ENCODE assay signal across 19 cellular contexts in genomic region chr1:203189951-203190352, GRCh38. TPM values are rescaled to one million over a fixed set of nuclear protein-coding genes. Genes with fewer than 3 reads are reported as not detected.
DNase-seq lines count a peak whose midpoint lies in the region; ATAC-seq and TF ChIP-seq lines count a peak whose summit lies in the region.
"Had no signal": no experiment of that assay in that cellular context is flagged by ENCODE, and none has a peak within 500 bp of the region (broad histone marks: within the 10 kb centered on the region; RNA-seq: fewer than 3 reads in every experiment).

No MANE protein-coding gene starts in this region.

- H3K56ac ChIP-seq in IMR-90 (ENCODE audit: extremely low read depth, insufficient read depth, low read length) = no peak overlapping the region

- no peak overlapping the region; the same call in 1 of the 2 replicates for H4K91ac ChIP-seq in IMR-90 (ENCODE audit: insufficient read depth, low read depth, low read length)

- TF ChIP-seq POLR2A in IMR-90 (IDR thresholded peaks at IDR 0.05; ENCODE audit: low read depth, low read length) = no peak

- H3K36me3 Mint-ChIP-seq in activated CD4-positive, alpha-beta T cell treated with anti-CD3 and anti-CD28 coated beads, Interleukin-2, amount 10 ng/mL, durations not matched to agents 24 days and 14 days (ENCODE audit: low read depth) = no peaks in the 10 kb centered on the region

- 47% methylated on average over 2 of the region's 7 CpGs; no CpG with 5 or more reads in 1 of the 2 experiments for WGBS in IMR-90 (ENCODE audit: extremely low coverage in 2 of 2, insufficient read length in 1 of 2), 2 experiments

- H2AK9ac ChIP-seq in IMR-90 (replicated peaks; ENCODE audit: low read depth, low read length, poor library complexity) = no peak overlapping the region

- in situ Hi-C loops in IMR-90 (cut with MboI; ENCODE audit: low sequenced_read_pairs) = no loop called here

- H3K27me3 Mint-ChIP-seq in activated CD4-positive, alpha-beta T cell treated with anti-CD3 and anti-CD28 coated beads, Interleukin-2, amount 10 ng/mL, durations not matched to agents 24 days and 14 days = peaks cover 23% of the 10 kb centered on the region

- H2AFZ ChIP-seq in IMR-90 (replicated peaks; ENCODE audit: low read length, poor library complexity) = no peak overlapping the region

- no peak for TF ChIP-seq CTCF in IMR-90 (conservative IDR thresholded peaks at IDR 0.05; ENCODE audit: low read depth, low read length)

- H3K9me1 ChIP-seq in IMR-90 (ENCODE audit: insufficient read depth, low read length) = no peaks in the 10 kb centered on the region

- no peak overlapping the region for H3K4me3 ChIP-seq in IMR-90 (ENCODE audit: insufficient read depth, low read depth, low read length)
- H3K4me3 ChIP-seq: vagina had no signal

- no peaks in the 10 kb centered on the region for H4K20me1 ChIP-seq in IMR-90 (ENCODE audit: insufficient read depth, low read length)

- no peak overlapping the region for H3K4me3 Mint-ChIP-seq in activated CD4-positive, alpha-beta T cell treated with anti-CD3 and anti-CD28 coated beads, Interleukin-2, amount 10 ng/mL, durations not matched to agents 24 days and 14 days
- H3K4me3 Mint-ChIP-seq: activated T-helper 17 cell treated with anti-CD3 and anti-CD28 coated beads, Interleukin-2, amount 50 U/mL, for 72 hours; stimulated activated naive CD8-positive, alpha-beta T cell treated with anti-CD3 and anti-CD28 coated beads, Interleukin-15, Interleukin-2, amounts not matched to agents 100 ng/mL and 50 ng/mL, for 24 hours had no signal

- ATAC-seq in IMR-90 (ENCODE audit: low read depth) (peak; percentile 75), HG02610 (IDR thresholded peaks at IDR 0.05; ENCODE audit: unreplicated experiment) (no peak)
- ATAC-seq: activated T-helper 17 cell treated with anti-CD3 and anti-CD28 coated beads, Interleukin-2, amount 50 U/mL, for 72 hours had no signal

- H4K5ac ChIP-seq in IMR-90 (ENCODE audit: low read depth, low read length) = no peak overlapping the region

- dilution Hi-C loops in IMR-90 (cut with HindIII; ENCODE audit: low sequenced_read_pairs, unreplicated experiment) = no loop called here

- H3K4ac ChIP-seq in IMR-90 (ENCODE audit: low read depth, low read length) = no peak overlapping the region

- H4K8ac ChIP-seq in IMR-90 (ENCODE audit: low read depth in 2 of 2, low read length in 2 of 2) = no peak overlapping the region

- no peak overlapping the region for H3K27ac Mint-ChIP-seq in activated CD4-positive, alpha-beta T cell treated with anti-CD3 and anti-CD28 coated beads, Interleukin-2, amount 10 ng/mL, durations not matched to agents 24 days and 14 days
- H3K27ac Mint-ChIP-seq: activated T-helper 17 cell treated with anti-CD3 and anti-CD28 coated beads, Interleukin-2, amount 50 U/mL, for 72 hours; stimulated activated naive CD8-positive, alpha-beta T cell treated with anti-CD3 and anti-CD28 coated beads, Interleukin-15, Interleukin-2, amounts not matched to agents 100 ng/mL and 50 ng/mL, for 24 hours had no signal

- H3K4me1 Mint-ChIP-seq in activated CD4-positive, alpha-beta T cell treated with anti-CD3 and anti-CD28 coated beads, Interleukin-2, amount 10 ng/mL, durations not matched to agents 24 days and 14 days = no peaks in the 10 kb centered on the region
- H3K4me1 Mint-ChIP-seq: activated T-helper 17 cell treated with anti-CD3 and anti-CD28 coated beads, Interleukin-2, amount 50 U/mL, for 72 hours had no signal

- H3K4me2 ChIP-seq in IMR-90 (ENCODE audit: low read depth, low read length) = no peak overlapping the region

- H3K4me1 ChIP-seq in IMR-90 (ENCODE audit: control insufficient read depth, insufficient read depth, low read length) = peaks cover 3% of the 10 kb centered on the region; the same call in 1 of the 2 replicates

- H3K14ac ChIP-seq in IMR-90 (replicated peaks; ENCODE audit: low read depth, low read length) = no peak overlapping the region

- H3K9me3 Mint-ChIP-seq in activated CD4-positive, alpha-beta T cell treated with anti-CD3 and anti-CD28 coated beads, Interleukin-2, amount 10 ng/mL, durations not matched to agents 24 days and 14 days = no peaks in the 10 kb centered on the region
- H3K9me3 Mint-ChIP-seq: activated T-helper 17 cell treated with anti-CD3 and anti-CD28 coated beads, Interleukin-2, amount 50 U/mL, for 72 hours; stimulated activated naive CD8-positive, alpha-beta T cell treated with anti-CD3 and anti-CD28 coated beads, Interleukin-15, Interleukin-2, amounts not matched to agents 100 ng/mL and 50 ng/mL, for 24 hours had no signal

- no peak overlapping the region for H2BK15ac ChIP-seq in IMR-90 (ENCODE audit: low read depth, low read length)

- no peak overlapping the region for H2BK120ac ChIP-seq in IMR-90 (ENCODE audit: low read depth, low read length)

- H3K9me3 ChIP-seq in IMR-90 (ENCODE audit: control insufficient read depth, insufficient read depth, low read length) = no peaks in the 10 kb centered on the region
- H3K9me3 ChIP-seq: vagina had no signal

- no peak overlapping the region for H3K23ac ChIP-seq in IMR-90 (ENCODE audit: low read depth, low read length)

- TF ChIP-seq RAD21 in IMR-90 (IDR thresholded peaks at IDR 0.05; ENCODE audit: low read length) = no peak

- H3K36me3 ChIP-seq in IMR-90 (ENCODE audit: control insufficient read depth, insufficient read depth, low read length) = no peaks in the 10 kb centered on the region
- H3K36me3 ChIP-seq: vagina had no signal

- no peak overlapping the region for H2AK5ac ChIP-seq in IMR-90 (ENCODE audit: low read depth, low read length)

- intact Hi-C loops in IMR-90 (cut with micrococcal nuclease) = no loop called here
- intact Hi-C loops in activated CD4-positive, alpha-beta T cell treated with anti-CD3 and anti-CD28 coated beads, Interleukin-2, amount 10 ng/mL, durations not matched to agents 24 days and 14 days (cut with micrococcal nuclease) = no loop called here

- no peak overlapping the region for H3K18ac ChIP-seq in IMR-90 (ENCODE audit: low read depth, low read length)

- H3K79me1 ChIP-seq in IMR-90 (ENCODE audit: low read depth in 1 of 2, low read length in 2 of 2) = no peaks in the 10 kb centered on the region

- peaks cover 20% of the 10 kb centered on the region for H3K27me3 ChIP-seq in IMR-90 (ENCODE audit: control insufficient read depth, insufficient read depth, low read length)
- H3K27me3 ChIP-seq: vagina had no signal

- no peak overlapping the region for H3K27ac ChIP-seq in IMR-90 (ENCODE audit: insufficient read depth, low read length)
- H3K27ac ChIP-seq: vagina had no signal

- H2BK20ac ChIP-seq in IMR-90 (ENCODE audit: low read depth, low read length) = no peak overlapping the region

- no TSS peak for BruUV-seq in IMR-90 (replicated peaks; lab: Mats Ljungman, UMichigan)

- DNase-seq in AG20443 (ENCODE audit: low spot score) (peak; percentile 50), IMR-90 (peak; percentile 15), RPMI8226 (peak; percentile 38), myocyte (ENCODE audit: low read depth) (peak; percentile 11), HK-2 (ENCODE audit: unreplicated experiment) (no peak), kidney glomerular epithelial cell (lab: John Stamatoyannopoulos, UW) (no peak)
- DNase-seq in activated CD4-positive, alpha-beta T cell treated with anti-CD3 and anti-CD28 coated beads, Interleukin-2, amount 10 ng/mL, durations not matched to agents 24 days and 14 days = no peak
- DNase-seq: central memory CD4-positive, alpha-beta T cell; effector CD8-positive, alpha-beta T cell; foreskin fibroblast; midbrain; NCI-H1092 treated with DMSO at 0.1 percent for 48 hours; retina; T-helper 1 cell had no signal

- POLR2A ChIA-PET in IMR-90 (lab: Charles Lee; ENCODE audit: unreplicated experiment) = no interaction called here

- H3K9ac ChIP-seq in IMR-90 (ENCODE audit: low read depth, low read length) = no peak overlapping the region

- CTCF ChIA-PET in IMR-90 (lab: Yijun Ruan, JAX) = no interaction called here

- no peak overlapping the region for H2BK5ac ChIP-seq in IMR-90 (ENCODE audit: low read depth, low read length, poor library complexity, severe bottlenecking)

TF ChIP-seq in IMR-90, 13 proteins besides CTCF, POLR2A, EP300 and RAD21 (continues in another document):
- TF ChIP-seq SMC3 (IDR thresholded peaks at IDR 0.05; ENCODE audit: low read depth, low read length) = no peak
- no peak for TF ChIP-seq MAFK (IDR thresholded peaks at IDR 0.05; ENCODE audit: low read depth, low read length)
- TF ChIP-seq BHLHE40 (IDR thresholded peaks at IDR 0.05; ENCODE audit: low read depth, low read length) = no peak
- TF ChIP-seq MAZ (IDR thresholded peaks at IDR 0.05; ENCODE audit: borderline replicate concordance, low read depth, low read length) = no peak
- no peak for TF ChIP-seq CEBPB (IDR thresholded peaks at IDR 0.05; ENCODE audit: low read depth, low read length)
- no peak for TF ChIP-seq RFX5 (IDR thresholded peaks at IDR 0.05; ENCODE audit: low read depth, low read length)
- no peak for TF ChIP-seq CHD1 (IDR thresholded peaks at IDR 0.05; ENCODE audit: low read depth, low read length)

RNA-seq across cellular contexts. Expression of gene CHI3L1, which starts 3.4 kb away (rescaled TPM):
- total RNA-seq in IMR-90 (2012; rRNA removed) = 0.28 TPM in 1 of 2 replicates, not detected in the other
- polyA plus RNA-seq in IMR-90 (2012; rRNA removed) = 0.17 TPM in 1 of 2 replicates, not detected in the other
- polyA plus RNA-seq in IMR-90 (2012; cell fraction: cytosol; rRNA removed) = 0.25 TPM in 1 of 2 replicates, not detected in the other
- 0.86 and 1.1 TPM in 2 replicates for polyA plus RNA-seq in IMR-90 (2012; cell fraction: nucleus; rRNA removed; ENCODE audit: low replicate concordance)
- 0.37 and 1.2 TPM in 2 replicates for total RNA-seq in myocyte
- 9.1 TPM for polyA plus RNA-seq in myocyte (2012)
- total RNA-seq in activated CD4-positive, alpha-beta T cell treated with anti-CD3 and anti-CD28 coated beads, Interleukin-2, amount 10 ng/mL, durations not matched to agents 24 days and 14 days = not detected in 2 replicates
- total RNA-seq: activated CD8-positive, alpha-beta memory T cell treated with anti-CD3 and anti-CD28 coated beads for 36 hours; activated T-helper 17 cell treated with anti-CD3 and anti-CD28 coated beads, Interleukin-2, amount 50 U/mL, for 72 hours had no signal

RNA-seq across cellular contexts. Expression of gene MYBPH, which starts 14.3 kb away (rescaled TPM):
- total RNA-seq in IMR-90 (2012; rRNA removed) (not detected in 2 replicates), myocyte (1,679 and 2,440 TPM in 2 replicates)
- not detected in 2 replicates for polyA plus RNA-seq in IMR-90 (2012; rRNA removed)
- not detected in 2 replicates for polyA plus RNA-seq in IMR-90 (2012; cell fraction: cytosol; rRNA removed)
- not detected in 2 replicates for polyA plus RNA-seq in IMR-90 (2012; cell fraction: nucleus; rRNA removed; ENCODE audit: low replicate concordance)
- 817 TPM for polyA plus RNA-seq in myocyte (2012)
- not detected in 2 replicates for total RNA-seq in activated CD4-positive, alpha-beta T cell treated with anti-CD3 and anti-CD28 coated beads, Interleukin-2, amount 10 ng/mL, durations not matched to agents 24 days and 14 days
- total RNA-seq: activated CD8-positive, alpha-beta memory T cell treated with anti-CD3 and anti-CD28 coated beads for 36 hours; activated T-helper 17 cell treated with anti-CD3 and anti-CD28 coated beads, Interleukin-2, amount 50 U/mL, for 72 hours; vagina had no signal

RNA-seq across cellular contexts. Expression of gene CHIT1, which starts 39.5 kb away (rescaled TPM):
- total RNA-seq in IMR-90 (2012; rRNA removed) = not detected in 2 replicates
- not detected in 2 replicates for polyA plus RNA-seq in IMR-90 (2012; rRNA removed)
- not detected in 2 replicates for polyA plus RNA-seq in IMR-90 (2012; cell fraction: cytosol; rRNA removed)
- polyA plus RNA-seq in IMR-90 (2012; cell fraction: nucleus; rRNA removed; ENCODE audit: low replicate concordance) = not detected in 2 replicates
- total RNA-seq in myocyte = 5.0 and 7.7 TPM in 2 replicates
- polyA plus RNA-seq in myocyte (2012) = 4.5 TPM
- 0.21 and 0.70 TPM in 2 replicates for total RNA-seq in activated CD4-positive, alpha-beta T cell treated with anti-CD3 and anti-CD28 coated beads, Interleukin-2, amount 10 ng/mL, durations not matched to agents 24 days and 14 days
- total RNA-seq: vagina had no signal

Comparison
In these comparisons a context has a peak if more than half of its experiments do, and no peak if none do; other contexts are left out.
1. DNase-seq: peak in AG20443 (single experiment), IMR-90 (single experiment), RPMI8226 (single experiment) and myocyte (single experiment); none in HK-2 (single experiment), kidney glomerular epithelial cell (single experiment) and activated CD4-positive, alpha-beta T cell treated with anti-CD3 and anti-CD28 coated beads, Interleukin-2, amount 10 ng/mL, durations not matched to agents 24 days and 14 days (single experiment).
2. RNA of gene MYBPH, which starts 14.3 kb away (total RNA-seq): 1,679 to 2,440 TPM in myocyte; not detected in IMR-90 and not detected in activated CD4-positive, alpha-beta T cell treated with anti-CD3 and anti-CD28 coated beads, Interleukin-2, amount 10 ng/mL, durations not matched to agents 24 days and 14 days; every median in the first group is over 1,000 times any median in the second.